In the genomic region with DNA sequence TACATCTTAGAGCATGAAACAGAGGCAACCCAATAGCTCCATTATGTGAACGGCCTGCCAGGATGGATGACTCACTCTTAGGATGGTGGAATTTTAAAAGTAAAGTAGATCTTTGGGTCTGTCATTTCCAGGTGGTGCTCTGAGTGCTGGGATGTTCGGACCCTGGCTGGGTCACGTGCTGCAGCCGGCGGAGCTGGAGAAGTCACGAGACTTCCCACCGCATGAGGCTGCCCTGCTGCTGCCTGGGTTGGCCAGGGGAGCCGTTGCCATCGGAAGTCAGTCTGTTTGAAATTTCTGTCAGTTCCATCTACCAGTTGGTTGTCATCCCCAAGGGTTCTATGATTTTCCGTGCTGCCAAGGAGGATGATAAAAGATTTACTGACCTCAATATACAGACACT, we compare ENCODE assay signal across 20 cellular contexts.
DNase-seq lines count a peak whose midpoint lies in the region; ATAC-seq, FAIRE-seq and TF ChIP-seq lines count a peak whose summit lies in the region.
"Had no signal": no experiment of that assay in that cellular context is flagged by ENCODE, and none has a peak within 500 bp of the region (broad histone marks: within the 10 kb centered on the region; RNA-seq: fewer than 3 reads in every experiment).

No MANE protein-coding gene starts in this region.

- FAIRE-seq in A549 (lab: Jason Lieb, UNC) = no peak
- FAIRE-seq: A204.1, D721Med, H54 had no signal

- ATAC-seq in A549 (no peak), WTC11 (no peak), lung (ENCODE audit: insufficient read depth, low FRiP score) (no peak), HG03565 (IDR thresholded peaks at IDR 0.05; ENCODE audit: unreplicated experiment) (no peak)

- no peaks in the 10 kb centered on the region for H3K9me3 ChIP-seq in A549
- H3K9me3 ChIP-seq in lung (ENCODE audit: control insufficient read depth in 2 of 2, insufficient read depth in 1 of 2, low read length in 1 of 2) = peaks cover 0 to 1% of the 10 kb centered on the region in 2 donors
- H3K9me3 ChIP-seq: BE2C had no signal

- H3K4me2 ChIP-seq in A549 = no peak overlapping the region

- TF ChIP-seq CTCF in A549 (IDR thresholded peaks at IDR 0.05) (no peak), WTC11 (IDR thresholded peaks at IDR 0.05) (no peak), lung (IDR thresholded peaks at IDR 0.05; ENCODE audit: control extremely low read depth, extremely low read depth) (no peak)

- no peak overlapping the region for H3K27ac Mint-ChIP-seq in WTC11

- no peak for DNase-seq in A549 (ENCODE audit: low read depth in 1 of 2, low spot score in 1 of 2)
- peak; percentile 79 for DNase-seq in HT1080 (ENCODE audit: low read depth)
- no peak for DNase-seq in WTC11 (ENCODE audit: low spot score)
- DNase-seq in lung (ENCODE audit: low spot score) = peak; percentile 24
- no peak for DNase-seq in NCI-H146 treated with DMSO at 0.1 percent for 48 hours (lab: John Stamatoyannopoulos, UW; ENCODE audit: unreplicated experiment)
- no peak for DNase-seq in NCI-H526 (lab: John Stamatoyannopoulos, UW)
- DNase-seq in erythroblast (lab: John Stamatoyannopoulos, UW) = no peak
- DNase-seq: BE2C; CD4-positive, alpha-beta memory T cell; COR-L47; DMS153; DND-41; GDM1; IMR-90; KG1 had no signal

- H3K4me3 ChIP-seq in A549 = no peak overlapping the region
- no peak overlapping the region for H3K4me3 ChIP-seq in lung

- H3K36me3 Mint-ChIP-seq in WTC11 = no peaks in the 10 kb centered on the region

- peaks cover 10% of the 10 kb centered on the region; the same call in 1 of the 2 replicates for H3K27me3 Mint-ChIP-seq in WTC11 (ENCODE audit: low read depth)

- WGBS in A549 (ENCODE audit: missing lambda C conversion rate) = 48% methylated on average over 10 of the region's 10 CpGs
- 88 to 89% methylated on average over 10 of the region's 10 CpGs for WGBS in lung, 2 donors

- no peak overlapping the region for H3K4me3 Mint-ChIP-seq in WTC11
- H3K4me3 Mint-ChIP-seq: CD4-positive, alpha-beta memory T cell had no signal

- no peaks in the 10 kb centered on the region for H3K36me3 ChIP-seq in lung (ENCODE audit: control insufficient read depth in 2 of 2, insufficient read depth in 2 of 2, low read length in 2 of 2)
- H3K36me3 ChIP-seq: BE2C had no signal

- POLR2A ChIA-PET in A549 (lab: Yijun Ruan, JAX) (no interaction called here), WTC11 (lab: Charles Lee) (no interaction called here)

- TF ChIP-seq EP300 in A549 (IDR thresholded peaks at IDR 0.05) = no peak

- peaks cover 21% of the 10 kb centered on the region for H3K9me3 Mint-ChIP-seq in WTC11

- no peaks in the 10 kb centered on the region for H3K27me3 ChIP-seq in lung (ENCODE audit: control insufficient read depth, insufficient read depth)
- H3K27me3 ChIP-seq: BE2C had no signal

- peaks cover 21% of the 10 kb centered on the region for H3K4me1 Mint-ChIP-seq in WTC11
- H3K4me1 Mint-ChIP-seq: CD4-positive, alpha-beta memory T cell had no signal

- CTCF ChIA-PET in A549 (lab: Yijun Ruan, JAX) (no interaction called here), WTC11 (lab: Charles Lee) (interaction anchor here (1.2 kb wide), 1 partner anchor 91 kb away, joined by 3 read pairs; no protein-coding TSS in a partner anchor)

- H3K27ac ChIP-seq in A549 = no peak overlapping the region
- no peak overlapping the region for H3K27ac ChIP-seq in lung (ENCODE audit: low read depth in 1 of 2, low read length in 1 of 2)
- H3K27ac ChIP-seq: C4-2B had no signal

- TF ChIP-seq POLR2A in A549 (IDR thresholded peaks at IDR 0.05; ENCODE audit: low read length) = no peak
- TF ChIP-seq POLR2A in erythroblast (IDR thresholded peaks at IDR 0.05; ENCODE audit: low read length) = no peak

- H3K4me1 ChIP-seq in A549 (no peaks in the 10 kb centered on the region), lung (ENCODE audit: control insufficient read depth in 2 of 2, insufficient read depth in 2 of 2, low read length in 2 of 2) (no peaks in the 10 kb centered on the region)
- H3K4me1 ChIP-seq: BE2C had no signal

- no peak for TF ChIP-seq RAD21 in A549 (conservative IDR thresholded peaks at IDR 0.05 in 1 of 2, IDR thresholded peaks at IDR 0.05 in 1 of 2)

TF ChIP-seq in A549, 52 proteins besides CTCF, POLR2A, EP300 and RAD21:
- no peak for TF ChIP-seq MYC (IDR thresholded peaks at IDR 0.05; ENCODE audit: borderline replicate concordance, low read length)
- TF ChIP-seq, protein P1, sequence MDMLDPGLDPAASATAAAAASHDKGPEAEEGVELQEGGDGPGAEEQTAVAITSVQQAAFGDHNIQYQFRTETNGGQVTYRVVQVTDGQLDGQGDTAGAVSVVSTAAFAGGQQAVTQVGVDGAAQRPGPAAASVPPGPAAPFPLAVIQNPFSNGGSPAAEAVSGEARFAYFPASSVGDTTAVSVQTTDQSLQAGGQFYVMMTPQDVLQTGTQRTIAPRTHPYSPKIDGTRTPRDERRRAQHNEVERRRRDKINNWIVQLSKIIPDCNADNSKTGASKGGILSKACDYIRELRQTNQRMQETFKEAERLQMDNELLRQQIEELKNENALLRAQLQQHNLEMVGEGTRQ (IDR thresholded peaks at IDR 0.05) = peak; percentile 11; the same call in 1 of the 2 replicates
- TF ChIP-seq RARB (CRISPR knock-in tag; IDR thresholded peaks at IDR 0.05) = no peak
- no peak for TF ChIP-seq HDAC2 (IDR thresholded peaks at IDR 0.05)
- no peak for TF ChIP-seq RCOR1 (IDR thresholded peaks at IDR 0.05; ENCODE audit: low read depth, low read length)
TF ChIP-seq in A549: peak in this region for 1.

TF ChIP-seq in WTC11, 78 proteins besides CTCF, POLR2A, EP300 and RAD21:
- TF ChIP-seq TCF7 (CRISPR knock-in tag; IDR thresholded peaks at IDR 0.05; ENCODE audit: low read depth) = no peak
- TF ChIP-seq, protein P1 (CRISPR knock-in tag; IDR thresholded peaks at IDR 0.05) = peak; percentile 59
TF ChIP-seq in WTC11: peak in this region for 1.

Comparison
In these comparisons a context has a peak if more than half of its experiments do, and no peak if none do; other contexts are left out.
1. DNase-seq: peak in HT1080 (single experiment) and lung (single experiment); none in A549 (0 of 2), WTC11 (single experiment), NCI-H146 treated with DMSO at 0.1 percent for 48 hours (single experiment), NCI-H526 (0 of 2) and erythroblast (0 of 2).